Comparison of ENCODE assay signal across 14 cellular contexts in the genomic region with DNA sequence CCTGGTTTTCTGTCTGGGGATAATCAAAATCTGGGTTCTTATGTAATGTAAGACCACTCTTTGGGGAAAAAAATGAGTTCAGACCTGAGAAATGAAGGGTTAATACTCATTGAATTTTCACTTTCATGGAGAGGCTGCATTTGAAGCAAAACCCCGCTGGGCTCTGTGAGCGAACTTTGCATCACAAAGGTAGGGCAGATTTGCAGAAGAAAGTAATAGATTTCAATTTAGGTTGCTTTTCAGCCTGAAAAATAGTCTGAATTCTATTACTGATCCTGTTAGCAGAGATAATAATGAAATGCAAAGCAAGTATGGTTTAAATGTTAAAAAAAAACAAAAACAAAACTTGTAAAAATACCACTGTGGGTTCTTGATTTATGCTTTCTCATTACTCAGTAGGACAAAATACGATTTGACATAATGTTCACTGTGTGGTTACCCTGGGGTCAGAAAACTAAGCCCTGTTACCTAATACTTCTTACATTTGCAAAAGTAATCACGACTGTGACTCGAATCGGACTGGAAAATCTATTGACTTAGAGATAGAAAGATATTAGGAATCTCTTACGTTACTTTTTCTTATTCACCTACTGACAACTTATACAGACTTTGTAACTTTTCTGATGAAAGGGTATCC.
DNase-seq lines count a peak whose midpoint lies in the region; ATAC-seq, FAIRE-seq and TF ChIP-seq lines count a peak whose summit lies in the region.
"Had no signal": no experiment of that assay in that cellular context is flagged by ENCODE, and none has a peak within 500 bp of the region (broad histone marks: within the 10 kb centered on the region; RNA-seq: fewer than 3 reads in every experiment).

No MANE protein-coding gene starts in this region.

- H3K36me3 ChIP-seq in iPS-20b (ENCODE audit: insufficient read depth, low read depth, low read length), result peaks cover 6% of the 10 kb centered on the region; the same call in 1 of the 2 replicates
- H3K36me3 ChIP-seq in skeletal muscle satellite cell (ENCODE audit: insufficient read depth, low read length), result no peaks in the 10 kb centered on the region
- H3K36me3 ChIP-seq: prostate gland had no signal

- H3K4me2 ChIP-seq in skeletal muscle satellite cell (ENCODE audit: low read length), result peak overlapping the region; percentile 16
- H3K4me2 ChIP-seq: PC-9 had no signal

- FAIRE-seq in HTR-8/SVneo (lab: Jason Lieb, UNC), result no peak

- no peak for TF ChIP-seq CTCF in astrocyte of the spinal cord (IDR thresholded peaks at IDR 0.05; ENCODE audit: low read depth, low read length)

- ATAC-seq in SK-N-SH treated with all-trans-retinoic acid at 6 μM for 48 hours, result no peak
- ATAC-seq: left cardiac atrium had no signal

- peaks cover 46% of the 10 kb centered on the region; the same call in 1 of the 2 replicates for H3K4me1 ChIP-seq in iPS-20b (ENCODE audit: insufficient read depth, low read length)
- H3K4me1 ChIP-seq in skeletal muscle satellite cell (ENCODE audit: control insufficient read depth, insufficient read depth, low read length), result peaks cover 11% of the 10 kb centered on the region
- H3K4me1 ChIP-seq: prostate gland had no signal

- H3K27me3 ChIP-seq in iPS-20b (ENCODE audit: insufficient read depth, low read length) (no peaks in the 10 kb centered on the region), skeletal muscle satellite cell (ENCODE audit: control insufficient read depth, insufficient read depth, low read length) (no peaks in the 10 kb centered on the region)

- H3K27ac ChIP-seq in iPS-20b (ENCODE audit: low read length), result peak overlapping the region; percentile 60
- H3K27ac ChIP-seq: PC-9, prostate gland had no signal

- H3K9me3 ChIP-seq in iPS-20b (ENCODE audit: insufficient read depth, low read depth, low read length) (peaks cover 10% of the 10 kb centered on the region), skeletal muscle satellite cell (replicated peaks; ENCODE audit: low read length) (no peaks in the 10 kb centered on the region)
- H3K9me3 ChIP-seq: prostate gland had no signal

- peak overlapping the region; percentile 51; the same call in 1 of the 2 replicates for H3K9ac ChIP-seq in iPS-20b (ENCODE audit: low read depth, low read length)
- H3K9ac ChIP-seq in skeletal muscle satellite cell (ENCODE audit: low read depth, low read length), result no peak overlapping the region

- in situ Hi-C loops in astrocyte of the spinal cord (cut with HindIII; ENCODE audit: low sequenced_read_pairs), result no loop called here

- H3K4me3 ChIP-seq in astrocyte of the spinal cord (ENCODE audit: low read depth, low read length) (no peak overlapping the region), iPS-20b (ENCODE audit: low read length) (peak overlapping the region; percentile 54; the same call in 1 of the 2 replicates), skeletal muscle satellite cell (ENCODE audit: low read length) (no peak overlapping the region)
- H3K4me3 ChIP-seq: PC-9, prostate gland had no signal

- DNase-seq in HTR-8/SVneo (ENCODE audit: insufficient read length, low spot score) (peak; percentile 27), astrocyte of the spinal cord (ENCODE audit: low read depth, low spot score) (peak; percentile 41), NCI-H510A treated with DMSO at 0.1 percent for 48 hours (lab: John Stamatoyannopoulos, UW) (no peak), posterior cingulate gyrus (no peak)
- DNase-seq: activated T-cell treated with anti-CD3 and anti-CD28 coated beads, Interleukin-2, amount 50 U/mL, for 1 hour; caudate nucleus; DMS153; left cardiac atrium; NCI-H2107 had no signal

- intact Hi-C loops in posterior cingulate gyrus (cut with DNase I), result no loop called here

TF ChIP-seq in SK-N-SH treated with all-trans-retinoic acid at 6 μM for 48 hours, 23 proteins besides CTCF, POLR2A, EP300 and RAD21:
- TF ChIP-seq PPARA (CRISPR knock-in tag; IDR thresholded peaks at IDR 0.05; ENCODE audit: borderline replicate concordance) (no peak), ARNTL (CRISPR knock-in tag; IDR thresholded peaks at IDR 0.05; ENCODE audit: borderline replicate concordance, low read depth) (no peak), PATZ1 (CRISPR knock-in tag; IDR thresholded peaks at IDR 0.05; ENCODE audit: borderline replicate concordance) (no peak), BACH2 (CRISPR knock-in tag; IDR thresholded peaks at IDR 0.05; ENCODE audit: borderline replicate concordance) (no peak), GLIS3 (CRISPR knock-in tag; IDR thresholded peaks at IDR 0.05) (no peak)

Comparison
In these comparisons a context has a peak if more than half of its experiments do, and no peak if none do; other contexts are left out.
1. DNase-seq: peak in HTR-8/SVneo (single experiment) and astrocyte of the spinal cord (single experiment); none in NCI-H510A treated with DMSO at 0.1 percent for 48 hours (single experiment) and posterior cingulate gyrus (0 of 10).